18 cellular contexts compared by ENCODE assay signal in the genomic region with DNA sequence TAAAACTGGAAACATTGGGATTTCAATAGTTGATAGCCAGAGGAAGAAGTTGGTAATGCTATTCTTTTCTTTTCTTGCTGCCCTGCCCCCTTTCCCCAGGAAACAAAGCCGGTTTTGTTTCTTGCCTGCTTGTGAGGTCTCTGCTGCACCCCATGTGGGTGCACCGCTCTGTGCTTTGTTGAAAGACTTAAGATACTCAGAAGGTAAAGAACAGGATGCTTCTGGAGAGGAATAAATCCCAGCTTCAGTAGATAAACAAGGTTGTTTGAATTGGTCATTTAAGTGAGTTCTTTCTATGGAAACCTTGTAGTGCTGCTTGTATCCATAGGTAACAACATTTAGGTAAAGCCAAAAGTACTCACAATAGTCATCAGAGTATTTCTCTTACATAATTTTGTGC.
A peak's percentile ranks its signal among the peaks of the same experiment; 100 is the strongest.
DNase-seq lines count a peak whose midpoint lies in the region; ATAC-seq and TF ChIP-seq lines count a peak whose summit lies in the region.
"Had no signal": no experiment of that assay in that cellular context is flagged by ENCODE, and none has a peak within 500 bp of the region (broad histone marks: within the 10 kb centered on the region; RNA-seq: fewer than 3 reads in every experiment).

No MANE protein-coding gene starts in this region.

- H3K27ac ChIP-seq in suprapubic skin: peak overlapping the region; percentile 59
- no peak overlapping the region for H3K27ac ChIP-seq in gastroesophageal sphincter
- H3K27ac ChIP-seq: 22Rv1, spleen had no signal

- H3K4me1 Mint-ChIP-seq in chondrocyte (ENCODE audit: low read depth): peaks cover 17% of the 10 kb centered on the region
- H3K4me1 Mint-ChIP-seq: activated naive CD8-positive, alpha-beta T cell treated with anti-CD3 and anti-CD28 coated beads for 36 hours; CD4-positive, alpha-beta memory T cell; natural killer cell had no signal

- TF ChIP-seq POLR2A in suprapubic skin (IDR thresholded peaks at IDR 0.05) (no peak), gastroesophageal sphincter (IDR thresholded peaks at IDR 0.05) (no peak)

- H3K36me3 ChIP-seq in suprapubic skin (no peaks in the 10 kb centered on the region), gastroesophageal sphincter (no peaks in the 10 kb centered on the region)
- H3K36me3 ChIP-seq: spleen had no signal

- H3K9me3 ChIP-seq in suprapubic skin (no peaks in the 10 kb centered on the region), gastroesophageal sphincter (no peaks in the 10 kb centered on the region)

- no peak for TF ChIP-seq CTCF in chondrocyte (IDR thresholded peaks at IDR 0.05)
- TF ChIP-seq CTCF in suprapubic skin (IDR thresholded peaks at IDR 0.05): no peak
- no peak for TF ChIP-seq CTCF in gastroesophageal sphincter (IDR thresholded peaks at IDR 0.05)

- H3K27me3 ChIP-seq in suprapubic skin (no peaks in the 10 kb centered on the region), gastroesophageal sphincter (no peaks in the 10 kb centered on the region)

- H3K27ac Mint-ChIP-seq in chondrocyte (ENCODE audit: unreplicated experiment): peak overlapping the region; percentile 45
- H3K27ac Mint-ChIP-seq: activated naive CD8-positive, alpha-beta T cell treated with anti-CD3 and anti-CD28 coated beads for 36 hours; CD4-positive, alpha-beta memory T cell; natural killer cell had no signal

- no peaks in the 10 kb centered on the region for H3K27me3 Mint-ChIP-seq in chondrocyte (ENCODE audit: low read depth)

- no peaks in the 10 kb centered on the region for H3K9me3 Mint-ChIP-seq in chondrocyte (ENCODE audit: low read depth)
- H3K9me3 Mint-ChIP-seq: natural killer cell had no signal

- DNase-seq in DMS53 (lab: John Stamatoyannopoulos, UW): peak; percentile 18
- no peak for DNase-seq in DMS53 treated with DMSO at 0.1 percent for 48 hours (lab: John Stamatoyannopoulos, UW; ENCODE audit: unreplicated experiment)
- DNase-seq in chondrocyte (ENCODE audit: low spot score): no peak
- DNase-seq in left kidney (ENCODE audit: low read depth, low spot score): peak; percentile 68
- DNase-seq in suprapubic skin (ENCODE audit: low spot score in 2 of 2): no peak
- DNase-seq in NCI-H187 treated with DMSO at 0.1 percent for 48 hours (lab: John Stamatoyannopoulos, UW): no peak
- DNase-seq: activated CD8-positive, alpha-beta memory T cell treated with anti-CD3 and anti-CD28 coated beads, Interleukin-2, amount 50 U/mL, for 4 hours; activated naive CD8-positive, alpha-beta T cell treated with anti-CD3 and anti-CD28 coated beads for 36 hours; CD4-positive, alpha-beta memory T cell; cortex of kidney; GF-D8; left cardiac atrium; natural killer cell; NCI-H1092 treated with DMSO at 0.1 percent for 48 hours; spleen had no signal

- peaks cover 21% of the 10 kb centered on the region for H3K4me1 ChIP-seq in suprapubic skin
- H3K4me1 ChIP-seq in gastroesophageal sphincter: peaks cover 2 to 49% (median 10%) of the 10 kb centered on the region in 3 donors
- H3K4me1 ChIP-seq: spleen had no signal

- no peak for ATAC-seq in GM21526 (IDR thresholded peaks at IDR 0.05; ENCODE audit: low FRiP score, unreplicated experiment)
- ATAC-seq in gastroesophageal sphincter: no peak
- ATAC-seq: left cardiac atrium, natural killer cell had no signal

- 54% methylated on average over 2 of the region's 2 CpGs for WGBS in suprapubic skin
- WGBS in gastroesophageal sphincter (ENCODE audit: low coverage in 1 of 2), 2 donors: 78% methylated on average over 2 of the region's 2 CpGs; no CpG with 5 or more reads in 1 of the 2 donors

- peaks cover 15% of the 10 kb centered on the region for H3K36me3 Mint-ChIP-seq in chondrocyte (ENCODE audit: low read depth)
- H3K36me3 Mint-ChIP-seq: activated naive CD8-positive, alpha-beta T cell treated with anti-CD3 and anti-CD28 coated beads for 36 hours; CD4-positive, alpha-beta memory T cell; natural killer cell had no signal

- TF ChIP-seq EP300 in suprapubic skin (IDR thresholded peaks at IDR 0.05) (no peak), gastroesophageal sphincter (IDR thresholded peaks at IDR 0.05) (no peak)

- no peak overlapping the region for H3K4me3 ChIP-seq in suprapubic skin
- no peak overlapping the region for H3K4me3 ChIP-seq in gastroesophageal sphincter
- H3K4me3 ChIP-seq: spleen had no signal

- no peak overlapping the region for H3K4me3 Mint-ChIP-seq in chondrocyte (ENCODE audit: unreplicated experiment)
- H3K4me3 Mint-ChIP-seq: activated naive CD8-positive, alpha-beta T cell treated with anti-CD3 and anti-CD28 coated beads for 36 hours; CD4-positive, alpha-beta memory T cell; natural killer cell had no signal

Comparison
In these comparisons a context has a peak if more than half of its experiments do, and no peak if none do; other contexts are left out.
1. DNase-seq: peak in DMS53 (single experiment) and left kidney (single experiment); none in DMS53 treated with DMSO at 0.1 percent for 48 hours (single experiment), chondrocyte (single experiment), suprapubic skin (0 of 2) and NCI-H187 treated with DMSO at 0.1 percent for 48 hours (single experiment).